Comparison of ENCODE assay signal across 1 cellular context in the genomic region with DNA sequence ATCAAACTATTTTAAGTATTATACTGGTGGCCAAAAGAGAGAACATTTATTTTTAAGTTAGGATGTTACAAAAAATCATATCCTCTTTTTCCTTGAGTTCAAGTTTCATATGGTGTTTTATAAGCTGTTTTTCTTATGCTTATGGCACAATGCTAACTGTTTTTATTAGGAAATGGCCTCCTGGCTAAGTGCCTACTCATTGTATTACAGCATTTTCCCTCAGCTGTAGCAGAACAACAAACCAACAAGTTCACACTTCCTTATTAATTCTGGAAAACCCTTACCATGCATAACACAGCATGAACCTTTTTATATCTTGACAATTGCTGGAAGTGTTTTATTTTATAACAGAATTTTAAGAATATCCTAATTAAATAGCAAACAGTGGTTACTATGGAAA.
TF ChIP-seq lines count a peak whose summit lies in the region.

No MANE protein-coding gene starts in this region.

TF ChIP-seq in HEK293T, 16 proteins besides CTCF, POLR2A, EP300 and RAD21 (continued from another document):
- TF ChIP-seq HDGF (IDR thresholded peaks at IDR 0.05; ENCODE audit: borderline replicate concordance) = no peak
- no peak for TF ChIP-seq FOXK2 (IDR thresholded peaks at IDR 0.05)
TF ChIP-seq in HEK293T: peak in this region for 0.
